ENCODE assay signal across 8 cellular contexts in the genomic region with DNA sequence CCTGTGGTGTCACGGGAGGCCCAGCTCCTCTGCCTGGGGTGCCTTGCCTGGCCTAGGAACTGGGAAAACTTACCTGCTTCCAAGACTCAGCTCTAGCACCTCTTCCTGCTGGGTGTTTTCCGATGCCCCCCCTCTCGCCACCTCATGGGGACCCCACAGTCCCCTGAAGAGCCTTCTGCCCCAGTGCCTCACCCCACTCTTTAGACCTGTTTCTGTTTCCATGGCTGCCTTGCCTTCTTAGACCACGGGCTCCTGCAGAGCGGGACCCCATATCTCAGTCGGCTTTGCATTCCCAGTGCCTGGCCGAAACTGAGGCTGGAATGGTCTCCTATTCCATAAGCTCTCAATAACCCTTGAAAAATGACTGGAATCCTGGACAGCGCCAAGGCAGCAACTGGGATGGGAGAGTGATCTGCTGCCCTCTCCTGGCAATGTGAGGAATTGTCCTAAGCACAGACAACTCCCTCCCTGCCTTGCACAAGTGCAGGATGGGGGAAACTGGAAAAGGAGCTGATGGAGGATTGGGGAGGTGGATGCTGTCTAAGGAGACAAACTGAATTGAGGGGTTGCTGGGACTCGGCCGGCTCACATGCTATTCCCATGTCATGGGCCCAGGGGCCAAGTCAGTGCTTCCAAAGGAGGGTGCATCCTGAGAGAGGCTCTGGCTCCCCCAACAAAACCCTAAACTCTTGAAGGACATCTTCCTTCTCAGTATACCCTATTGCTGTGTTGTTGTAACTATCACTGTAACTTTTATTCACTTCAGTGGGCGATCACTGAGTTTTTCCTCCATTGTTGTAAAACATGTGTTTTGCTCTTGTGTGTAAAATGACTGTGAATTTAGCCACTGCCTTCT. TPM values are rescaled to one million over a fixed set of nuclear protein-coding genes. Genes with fewer than 3 reads are reported as not detected.
DNase-seq lines count a peak whose midpoint lies in the region; ATAC-seq and TF ChIP-seq lines count a peak whose summit lies in the region.

No MANE protein-coding gene starts in this region.

- H3K36me3 ChIP-seq in HAP-1 (replicated peaks), result no peaks in the 10 kb centered on the region
- peaks cover 0 to 10% (median 3%) of the 10 kb centered on the region in 4 donors for H3K36me3 ChIP-seq in stomach

- no peak for TF ChIP-seq EP300 in stomach (IDR thresholded peaks at IDR 0.05)

- DNase-seq in CD4-positive, alpha-beta T cell, result peak; percentile 7 to 48 (median 24)
- DNase-seq in HAP-1 (ENCODE audit: low spot score in 2 of 2) (peak; percentile 70 to 82), NCI-H524 (lab: John Stamatoyannopoulos, UW) (peak; percentile 49 to 78), epithelial cell of esophagus (ENCODE audit: low read depth) (peak; percentile 70), midbrain (lab: John Stamatoyannopoulos, UW) (peak; percentile 81), stomach (peak; percentile 75), T1000 (lab: John Stamatoyannopoulos, UW) (no peak)
- peak; percentile 65 for DNase-seq in activated CD8-positive, alpha-beta T cell treated with anti-CD3 and anti-CD28 coated beads, Interleukin-2, amount 10 ng/mL, durations not matched to agents 7 days and 5 days

- H3K27me3 ChIP-seq in CD4-positive, alpha-beta T cell (ENCODE audit: control insufficient read depth, insufficient read depth, low read length), result no peaks in the 10 kb centered on the region
- H3K27me3 ChIP-seq in HAP-1 (ENCODE audit: low read depth), result peaks cover 4% of the 10 kb centered on the region; the same call in 1 of the 2 replicates
- H3K27me3 ChIP-seq in stomach, result peaks cover 0 to 6% (median 0%) of the 10 kb centered on the region in 3 donors

- ATAC-seq in CD4-positive, alpha-beta T cell (ENCODE audit: poor library complexity), result peak; percentile 51
- peak; percentile 67 for ATAC-seq in activated CD8-positive, alpha-beta T cell treated with anti-CD3 and anti-CD28 coated beads, Interleukin-2, amount 10 ng/mL, durations not matched to agents 7 days and 5 days

- peak; percentile 86 for TF ChIP-seq CTCF in CD4-positive, alpha-beta T cell (IDR thresholded peaks at IDR 0.05)
- TF ChIP-seq CTCF in epithelial cell of esophagus (IDR thresholded peaks at IDR 0.05; ENCODE audit: insufficient read depth, low read depth, low read length, missing control alignments) (peak; percentile 95), stomach (IDR thresholded peaks at IDR 0.05) (peak in 5 of 7 experiments; percentile 80 to 89 (median 87))

- no peaks in the 10 kb centered on the region for H3K36me3 Mint-ChIP-seq in CD4-positive, alpha-beta T cell (ENCODE audit: low read depth)
- H3K36me3 Mint-ChIP-seq in activated CD8-positive, alpha-beta T cell treated with anti-CD3 and anti-CD28 coated beads, Interleukin-2, amount 10 ng/mL, durations not matched to agents 7 days and 5 days (ENCODE audit: low read depth), result no peaks in the 10 kb centered on the region

- H3K4me1 ChIP-seq in HAP-1, result peaks cover under 1% of the 10 kb centered on the region
- peaks cover 0 to 11% (median 6%) of the 10 kb centered on the region in 4 donors for H3K4me1 ChIP-seq in stomach

- 26 to 31% (median 27%) methylated on average over 11 of the region's 11 CpGs for WGBS in stomach, 5 donors

- POLR2A ChIA-PET in CD4-positive, alpha-beta T cell (lab: Charles Lee), result no interaction called here
- POLR2A ChIA-PET in activated CD8-positive, alpha-beta T cell treated with anti-CD3 and anti-CD28 coated beads, Interleukin-2, amount 10 ng/mL, durations not matched to agents 7 days and 5 days (lab: Charles Lee), result no interaction called here

- H3K4me3 Mint-ChIP-seq in CD4-positive, alpha-beta T cell, result no peak overlapping the region
- H3K4me3 Mint-ChIP-seq in activated CD8-positive, alpha-beta T cell treated with anti-CD3 and anti-CD28 coated beads, Interleukin-2, amount 10 ng/mL, durations not matched to agents 7 days and 5 days, result no peak overlapping the region

- H3K9me3 Mint-ChIP-seq in CD4-positive, alpha-beta T cell, result no peaks in the 10 kb centered on the region
- H3K9me3 Mint-ChIP-seq in activated CD8-positive, alpha-beta T cell treated with anti-CD3 and anti-CD28 coated beads, Interleukin-2, amount 10 ng/mL, durations not matched to agents 7 days and 5 days (ENCODE audit: insufficient read depth), result no peaks in the 10 kb centered on the region

- CTCF ChIA-PET in CD4-positive, alpha-beta T cell (lab: Charles Lee), result interaction anchor here (0.7 to 1.2 kb wide), 5 partner anchors 13 to 444 kb away, joined by 3 to 7 read pairs (median 3); no protein-coding TSS in a partner anchor
- CTCF ChIA-PET in activated CD8-positive, alpha-beta T cell treated with anti-CD3 and anti-CD28 coated beads, Interleukin-2, amount 10 ng/mL, durations not matched to agents 7 days and 5 days (lab: Charles Lee), result interaction anchor here (0.6 to 3.0 kb wide), 16 partner anchors 9 to 997 kb away, joined by 3 to 27 read pairs (median 3); no protein-coding TSS in a partner anchor

- no peak overlapping the region for H3K4me3 ChIP-seq in HAP-1
- no peak overlapping the region for H3K4me3 ChIP-seq in epithelial cell of esophagus (ENCODE audit: low read length)
- no peak overlapping the region for H3K4me3 ChIP-seq in stomach

- in situ Hi-C loops in HAP-1 (cut with MboI; ENCODE audit: low sequenced_read_pairs), result loop anchor here (10.0 to 25.0 kb wide), 2 partner anchors 143 to 446 kb away; no protein-coding TSS in a partner anchor

- H3K9me3 ChIP-seq in CD4-positive, alpha-beta T cell (ENCODE audit: control insufficient read depth, low read length), result no peaks in the 10 kb centered on the region
- H3K9me3 ChIP-seq in HAP-1 (no peaks in the 10 kb centered on the region), stomach (no peaks in the 10 kb centered on the region)

- intact Hi-C loops in CD4-positive, alpha-beta T cell (cut with DNase I, micrococcal nuclease), result loop anchor here (2.0 kb wide), 1 partner anchor 141 kb away; no protein-coding TSS in a partner anchor
- intact Hi-C loops in stomach (cut with DNase I; ENCODE audit: low total_unique reads), result loop anchor here (10.0 kb wide), 1 partner anchor 133 kb away; no protein-coding TSS in a partner anchor

- H3K27me3 Mint-ChIP-seq in CD4-positive, alpha-beta T cell, result no peaks in the 10 kb centered on the region
- H3K27me3 Mint-ChIP-seq in activated CD8-positive, alpha-beta T cell treated with anti-CD3 and anti-CD28 coated beads, Interleukin-2, amount 10 ng/mL, durations not matched to agents 7 days and 5 days (ENCODE audit: low read depth), result peaks cover 5% of the 10 kb centered on the region

- H3K4me1 Mint-ChIP-seq in CD4-positive, alpha-beta T cell (ENCODE audit: low read depth), result peaks cover under 1% of the 10 kb centered on the region
- peaks cover 4% of the 10 kb centered on the region for H3K4me1 Mint-ChIP-seq in activated CD8-positive, alpha-beta T cell treated with anti-CD3 and anti-CD28 coated beads, Interleukin-2, amount 10 ng/mL, durations not matched to agents 7 days and 5 days (ENCODE audit: low read depth)

- no peak overlapping the region for H3K27ac Mint-ChIP-seq in CD4-positive, alpha-beta T cell
- H3K27ac Mint-ChIP-seq in activated CD8-positive, alpha-beta T cell treated with anti-CD3 and anti-CD28 coated beads, Interleukin-2, amount 10 ng/mL, durations not matched to agents 7 days and 5 days, result no peak overlapping the region

- no peak overlapping the region for H3K27ac ChIP-seq in CD4-positive, alpha-beta T cell (ENCODE audit: low read depth, low read length)
- no peak overlapping the region for H3K27ac ChIP-seq in stomach

- no peak for TF ChIP-seq POLR2A in stomach (IDR thresholded peaks at IDR 0.05)

RNA-seq across cellular contexts. Expression of gene IL17RA, which starts 26.6 kb away (rescaled TPM):
- 10 to 100 TPM; 23.2 to 24.3 TPM for total RNA-seq in CD4-positive, alpha-beta T cell
- total RNA-seq in activated CD8-positive, alpha-beta T cell treated with anti-CD3 and anti-CD28 coated beads, Interleukin-2, amount 10 ng/mL, durations not matched to agents 7 days and 5 days, result 10 to 100 TPM; 41.7 to 43.4 TPM
- 10 to 100 TPM in 4 of 5 donors, 1 to 10 TPM in 1; 6.2 to 19.1 (median 14.7) TPM for total RNA-seq in stomach
- polyA plus RNA-seq in stomach, result 1 to 10 TPM; 3.2 to 3.8 (median 3.7) TPM

RNA-seq across cellular contexts. Expression of gene GAB4, which starts 50.2 kb away (rescaled TPM):
- total RNA-seq in CD4-positive, alpha-beta T cell, result not detected
- not detected for total RNA-seq in activated CD8-positive, alpha-beta T cell treated with anti-CD3 and anti-CD28 coated beads, Interleukin-2, amount 10 ng/mL, durations not matched to agents 7 days and 5 days
- total RNA-seq in stomach, result not detected
- not detected for polyA plus RNA-seq in stomach
